In genomic region chr1:38658883-38659282, GRCh38 we compare ENCODE assay signal across 27 cellular contexts.
"Had no signal": no experiment of that assay in that cellular context is flagged by ENCODE, and none has a peak within 500 bp of the region (broad histone marks: within the 10 kb centered on the region; RNA-seq: fewer than 3 reads in every experiment).

No MANE protein-coding gene starts in this region.

- H3K27ac ChIP-seq: stomach, suprapubic skin, testis, thoracic aorta, thyroid gland, tibial artery, tibial nerve, transverse colon, upper lobe of left lung, upper lobe of right lung, uterus, vagina had no signal

- DNase-seq: stimulated activated CD4-positive, alpha-beta T cell treated with anti-CD3 and anti-CD28 coated beads, Interleukin-2, amount 100 ng/mL, for 48 hours; stimulated activated CD4-positive, alpha-beta T cell treated with anti-CD3 and anti-CD28 coated beads, Interleukin-4, amount 100 ng/mL, for 1 hour; stimulated activated CD4-positive, alpha-beta T cell treated with anti-CD3 and anti-CD28 coated beads, Interleukin-4, amount 100 ng/mL, for 24 hours; stimulated activated CD4-positive, alpha-beta T cell treated with anti-CD3 and anti-CD28 coated beads, Interleukin-4, amount 100 ng/mL, for 4 hours; stimulated activated CD8-positive, alpha-beta memory T cell treated with anti-CD3 and anti-CD28 coated beads, Interleukin-4, amount 100 ng/mL, for 48 hours; stimulated activated naive B cell treated with anti-CD40 and anti-IgM and Interleukin-4, amounts not matched to agents 10 μg/mL and 1 μg/mL and 100 μg/mL, for 72 hours; stimulated activated naive CD4-positive, alpha-beta T cell; stimulated activated naive CD4-positive, alpha-beta T cell treated with Interleukin-2 at 50 U/mL for 16 hours; stimulated activated naive CD8-positive, alpha-beta T cell treated with anti-CD3 and anti-CD28 coated beads, Interleukin-15, amount 100 ng/mL, for 72 hours; stimulated activated naive CD8-positive, alpha-beta T cell treated with anti-CD3 and anti-CD28 coated beads, Interleukin-15, Interleukin-2, amounts not matched to agents 100 U/mL and 50 U/mL, for 24 hours; stomach; substantia nigra; testis; thyroid gland; tibial artery; transverse colon; trophoblast cell; upper lobe of left lung; upper lobe of right lung; uterus had no signal

- H3K36me3 ChIP-seq: suprapubic skin, thoracic aorta, thyroid gland, tibial artery, tibial nerve, transverse colon, upper lobe of left lung, upper lobe of right lung, uterus, vagina had no signal

- FAIRE-seq: urothelium cell line had no signal

- H3K4me3 ChIP-seq: stomach, suprapubic skin, testis, thoracic aorta, thyroid gland, tibial artery, tibial nerve, transverse colon, upper lobe of left lung, upper lobe of right lung, uterus, vagina had no signal

- H3K27me3 ChIP-seq: testis, thyroid gland, tibial nerve, upper lobe of left lung, upper lobe of right lung, uterus, vagina had no signal

- H3K4me1 ChIP-seq: stomach, suprapubic skin, testis, thyroid gland, tibial artery, tibial nerve, transverse colon, upper lobe of left lung, upper lobe of right lung, uterus, vagina had no signal

- ATAC-seq: stimulated activated effector memory CD8-positive, alpha-beta T cell treated with anti-CD3 and anti-CD28 coated beads, Interleukin-12 subunit alpha, Interleukin-12 subunit beta, amount 100 ng/mL, for 72 hours; stimulated activated memory B cell treated with anti-CD40 and anti-IgM and Interleukin-4, amounts not matched to agents 10 μg/mL and 1 μg/mL and 100 μg/mL, for 72 hours; stimulated activated naive B cell treated with anti-CD40 and anti-IgM and Interleukin-4, amounts not matched to agents 10 μg/mL and 1 μg/mL and 100 μg/mL, for 72 hours; stimulated activated naive CD8-positive, alpha-beta T cell treated with anti-CD3 and anti-CD28 coated beads, Interleukin-15, amount 100 ng/mL, for 72 hours; stimulated activated naive CD8-positive, alpha-beta T cell treated with anti-CD3 and anti-CD28 coated beads, Interleukin-15, Interleukin-2, amounts not matched to agents 100 U/mL and 50 U/mL, for 24 hours; upper lobe of right lung had no signal

- H3K9me3 ChIP-seq: testis, thyroid gland, transverse colon, upper lobe of right lung, uterus, vagina had no signal
